In the genomic region with DNA sequence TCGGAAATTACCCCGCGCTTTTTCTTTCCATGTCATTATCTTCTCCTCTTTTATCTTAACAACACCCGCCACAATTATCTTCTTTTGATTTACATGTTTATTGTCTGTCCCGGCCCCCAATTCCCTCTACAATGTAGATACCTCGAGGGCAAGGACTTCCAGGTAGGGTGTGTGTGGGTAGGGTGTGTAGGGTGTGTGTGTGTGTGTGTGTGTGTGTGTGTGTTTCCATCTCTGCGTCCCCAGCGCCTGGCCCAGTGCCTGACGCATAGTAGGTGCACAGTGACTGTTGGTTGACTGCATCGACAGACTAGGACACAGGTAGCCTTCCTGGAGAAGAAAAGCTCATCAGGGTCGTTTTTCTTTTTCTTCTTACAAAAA, we compare ENCODE assay signal across 8 cellular contexts.
DNase-seq lines count a peak whose midpoint lies in the region; ATAC-seq and TF ChIP-seq lines count a peak whose summit lies in the region.

No MANE protein-coding gene starts in this region.

- TF ChIP-seq EP300 in gastroesophageal sphincter (IDR thresholded peaks at IDR 0.05): no peak

- no peaks in the 10 kb centered on the region for H3K27me3 ChIP-seq in gastroesophageal sphincter
- no peaks in the 10 kb centered on the region for H3K27me3 ChIP-seq in prostate gland (replicated peaks; ENCODE audit: insufficient read depth)

- H3K9me3 ChIP-seq in SK-N-MC (ENCODE audit: low read depth, low read length): no peaks in the 10 kb centered on the region
- H3K9me3 ChIP-seq in gastroesophageal sphincter: no peaks in the 10 kb centered on the region
- no peaks in the 10 kb centered on the region for H3K9me3 ChIP-seq in prostate gland

- intact Hi-C loops in prostate gland (cut with DNase I): loop anchor here (2.0 to 5.0 kb wide), 2 partner anchors 67 to 179 kb away; partner anchors contain the start of gene LIMCH1

- H3K4me1 ChIP-seq in gastroesophageal sphincter (peaks cover 0 to 54% (median 10%) of the 10 kb centered on the region in 3 donors), prostate gland (replicated peaks) (peaks cover 4% of the 10 kb centered on the region)

- H3K27ac ChIP-seq in SK-N-MC: no peak overlapping the region
- peak overlapping the region; percentile 70 to 91 (median 88) for H3K27ac ChIP-seq in gastroesophageal sphincter
- H3K27ac ChIP-seq in prostate gland: peak overlapping the region; percentile 82 to 84

- no peaks in the 10 kb centered on the region for H3K36me3 ChIP-seq in SK-N-MC (ENCODE audit: insufficient read depth, low read length)
- H3K36me3 ChIP-seq in gastroesophageal sphincter: no peaks in the 10 kb centered on the region
- no peaks in the 10 kb centered on the region for H3K36me3 ChIP-seq in prostate gland

- DNase-seq in ELF-1 (ENCODE audit: low read depth, low spot score) (peak; percentile 70), SK-N-MC (ENCODE audit: low read depth, low spot score) (no peak), prostate gland (ENCODE audit: low spot score) (no peak), DMS114 treated with DMSO at 0.1 percent for 48 hours (lab: John Stamatoyannopoulos, UW; ENCODE audit: unreplicated experiment) (no peak), cerebellum (ENCODE audit: low spot score) (no peak), GM19240 (ENCODE audit: insufficient read length, low spot score) (no peak)

- no peak for ATAC-seq in gastroesophageal sphincter
- ATAC-seq in GM18909 (IDR thresholded peaks at IDR 0.05; ENCODE audit: poor library complexity, unreplicated experiment): no peak

- 73 to 95% methylated on average over 3 to 6 of the region's 11 CpGs for WGBS in gastroesophageal sphincter (ENCODE audit: low coverage in 1 of 2), 2 donors
- 58% methylated on average over 11 of the region's 11 CpGs for WGBS in prostate gland

- TF ChIP-seq CTCF in gastroesophageal sphincter (IDR thresholded peaks at IDR 0.05) (no peak), prostate gland (IDR thresholded peaks at IDR 0.05) (no peak)

- H3K4me3 ChIP-seq in SK-N-MC: peak overlapping the region; percentile 83
- peak overlapping the region; percentile 48 to 95 for H3K4me3 ChIP-seq in gastroesophageal sphincter
- peak overlapping the region; percentile 70 to 81 for H3K4me3 ChIP-seq in prostate gland

- TF ChIP-seq POLR2A in gastroesophageal sphincter (IDR thresholded peaks at IDR 0.05): no peak
- TF ChIP-seq POLR2A in prostate gland (IDR thresholded peaks at IDR 0.05): no peak

- no peak overlapping the region for H3K9ac ChIP-seq in SK-N-MC (ENCODE audit: insufficient read length)
